Comparison of ENCODE assay signal across 16 cellular contexts in the genomic region with DNA sequence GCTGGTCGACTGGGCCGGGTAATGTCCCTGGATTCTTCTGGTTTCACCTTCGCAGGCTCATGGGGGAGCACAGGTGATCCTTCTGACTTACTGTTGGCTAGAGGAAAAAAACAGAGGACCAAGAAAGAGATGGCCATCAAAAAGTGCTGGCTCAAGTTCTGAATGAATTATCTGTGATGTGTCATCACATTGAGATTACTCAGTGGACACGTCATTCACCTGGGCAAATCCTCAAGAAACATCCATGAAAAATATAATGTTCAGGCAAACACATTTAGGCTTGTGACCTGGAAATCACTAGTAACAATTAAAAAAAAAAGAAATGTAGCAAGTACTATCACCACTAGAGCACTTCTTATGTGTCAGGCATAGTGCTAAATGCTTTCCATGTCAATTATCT.
DNase-seq lines count a peak whose midpoint lies in the region; ATAC-seq, FAIRE-seq and TF ChIP-seq lines count a peak whose summit lies in the region.
"Had no signal": no experiment of that assay in that cellular context is flagged by ENCODE, and none has a peak within 500 bp of the region (broad histone marks: within the 10 kb centered on the region; RNA-seq: fewer than 3 reads in every experiment).

No MANE protein-coding gene starts in this region.

- H3K9me3 ChIP-seq in astrocyte (ENCODE audit: insufficient read depth, low read depth, low read length) (no peaks in the 10 kb centered on the region), WERI-Rb-1 (ENCODE audit: severe bottlenecking) (no peaks in the 10 kb centered on the region)
- H3K9me3 ChIP-seq: sigmoid colon had no signal

- no peaks in the 10 kb centered on the region for H3K27me3 Mint-ChIP-seq in astrocyte (ENCODE audit: low read depth, unreplicated experiment)
- H3K27me3 Mint-ChIP-seq: activated CD4-positive, alpha-beta T cell treated with anti-CD3 and anti-CD28 coated beads, Interleukin-2, amount 10 ng/mL, durations not matched to agents 7 days and 5 days had no signal

- TF ChIP-seq CTCF in astrocyte (IDR thresholded peaks at IDR 0.05; ENCODE audit: insufficient read depth, low read depth, low read length) (no peak), WERI-Rb-1 (IDR thresholded peaks at IDR 0.05; ENCODE audit: low read depth, low read length) (no peak)

- H3K4me3 ChIP-seq in astrocyte (ENCODE audit: insufficient read depth, low read depth, low read length) (no peak overlapping the region), WERI-Rb-1 (ENCODE audit: low read depth, low read length) (no peak overlapping the region)
- H3K4me3 ChIP-seq: sigmoid colon had no signal

- no peak for ATAC-seq in HG03139 (IDR thresholded peaks at IDR 0.05; ENCODE audit: unreplicated experiment)

- H2AFZ ChIP-seq in astrocyte (ENCODE audit: low read depth, low read length): no peak overlapping the region

- no peaks in the 10 kb centered on the region for H3K4me1 ChIP-seq in astrocyte (ENCODE audit: insufficient read depth, low read length)
- H3K4me1 ChIP-seq: sigmoid colon had no signal

- no peak overlapping the region for H3K9ac ChIP-seq in astrocyte (ENCODE audit: low read length)

- no peaks in the 10 kb centered on the region for H4K20me1 ChIP-seq in astrocyte (ENCODE audit: insufficient read depth, low read length)

- H3K36me3 ChIP-seq in astrocyte (ENCODE audit: insufficient read depth, low read length): no peaks in the 10 kb centered on the region
- H3K36me3 ChIP-seq in WERI-Rb-1: no peaks in the 10 kb centered on the region

- H3K27ac ChIP-seq in astrocyte (ENCODE audit: low read depth, low read length) (peak overlapping the region; percentile 36), WERI-Rb-1 (no peak overlapping the region)
- H3K27ac ChIP-seq: sigmoid colon had no signal

- no peak overlapping the region for H3K4me3 Mint-ChIP-seq in astrocyte (ENCODE audit: unreplicated experiment)
- H3K4me3 Mint-ChIP-seq: activated CD4-positive, alpha-beta T cell treated with anti-CD3 and anti-CD28 coated beads, Interleukin-2, amount 10 ng/mL, durations not matched to agents 7 days and 5 days; nephron had no signal

- H3K27ac Mint-ChIP-seq in astrocyte (ENCODE audit: unreplicated experiment): no peak overlapping the region
- H3K27ac Mint-ChIP-seq: activated CD4-positive, alpha-beta T cell treated with anti-CD3 and anti-CD28 coated beads, Interleukin-2, amount 10 ng/mL, durations not matched to agents 7 days and 5 days; activated T-helper 2 cell treated with anti-CD3 and anti-CD28 coated beads, Interferon-gamma antibody, Interleukin-2, Interleukin-4, amounts not matched to agents 10 μg/mL and 5 μg/mL and 100 μg/mL, durations not matched to agents 14 hours and 24 hours and 36 hours; nephron had no signal

- H3K36me3 Mint-ChIP-seq in astrocyte (ENCODE audit: low read depth, unreplicated experiment): peaks cover 25% of the 10 kb centered on the region

- H3K9me3 Mint-ChIP-seq in astrocyte (ENCODE audit: unreplicated experiment): no peaks in the 10 kb centered on the region
- H3K9me3 Mint-ChIP-seq: activated CD4-positive, alpha-beta T cell treated with anti-CD3 and anti-CD28 coated beads, Interleukin-2, amount 10 ng/mL, durations not matched to agents 7 days and 5 days; activated T-helper 2 cell treated with anti-CD3 and anti-CD28 coated beads, Interferon-gamma antibody, Interleukin-2, Interleukin-4, amounts not matched to agents 10 μg/mL and 5 μg/mL and 100 μg/mL, durations not matched to agents 14 hours and 24 hours and 36 hours; nephron had no signal

- H3K4me1 Mint-ChIP-seq in astrocyte (ENCODE audit: low read depth, unreplicated experiment): no peaks in the 10 kb centered on the region
- H3K4me1 Mint-ChIP-seq: activated CD4-positive, alpha-beta T cell treated with anti-CD3 and anti-CD28 coated beads, Interleukin-2, amount 10 ng/mL, durations not matched to agents 7 days and 5 days; nephron had no signal

- DNase-seq in AG20443 (ENCODE audit: low spot score) (peak; percentile 17), HT1080 (ENCODE audit: low read depth) (peak; percentile 88), astrocyte (ENCODE audit: low read depth) (peak; percentile 69), glomerular visceral epithelial cell (ENCODE audit: extremely low spot score) (peak; percentile 40), amniotic stem cell (lab: John Stamatoyannopoulos, UW) (no peak), WERI-Rb-1 (no peak), NCI-H1092 (lab: John Stamatoyannopoulos, UW) (no peak)
- DNase-seq: activated CD4-positive, alpha-beta T cell treated with anti-CD3 and anti-CD28 coated beads, Interleukin-2, amount 10 ng/mL, durations not matched to agents 7 days and 5 days; H7; NCI-H1417; NCI-H510A; Right ventricle myocardium superior; sigmoid colon had no signal

- H3K27me3 ChIP-seq in astrocyte (ENCODE audit: insufficient read depth, low read length) (no peaks in the 10 kb centered on the region), WERI-Rb-1 (ENCODE audit: insufficient read depth, low read depth, severe bottlenecking) (no peaks in the 10 kb centered on the region)
- H3K27me3 ChIP-seq: sigmoid colon had no signal

- no peaks in the 10 kb centered on the region for H3K79me2 ChIP-seq in astrocyte (ENCODE audit: insufficient read depth, low read length)

- FAIRE-seq in astrocyte (lab: Jason Lieb, UNC): peak; percentile 37

- no peak overlapping the region for H3K4me2 ChIP-seq in astrocyte (ENCODE audit: low read length)

Comparison
In these comparisons a context has a peak if more than half of its experiments do, and no peak if none do; other contexts are left out.
1. DNase-seq: peak in AG20443 (single experiment), HT1080 (single experiment), astrocyte (single experiment) and glomerular visceral epithelial cell (single experiment); none in amniotic stem cell (single experiment), WERI-Rb-1 (single experiment) and NCI-H1092 (single experiment).